Comparison of ENCODE assay signal across 13 cellular contexts in genomic region chr5:78641060-78641474, GRCh38. TPM values are rescaled to one million over a fixed set of nuclear protein-coding genes. Genes with fewer than 3 reads are reported as not detected.
DNase-seq lines count a peak whose midpoint lies in the region; ATAC-seq and TF ChIP-seq lines count a peak whose summit lies in the region.
"Had no signal": no experiment of that assay in that cellular context is flagged by ENCODE, and none has a peak within 500 bp of the region (broad histone marks: within the 10 kb centered on the region; RNA-seq: fewer than 3 reads in every experiment).

No MANE protein-coding gene starts in this region.

- in situ Hi-C loops in mammary epithelial cell (cut with MboI; ENCODE audit: low sequenced_read_pairs in 2 of 2) = loop anchor here in 1 of 2 donors (25.0 kb wide), 1 partner anchor 246 kb away; no protein-coding TSS in a partner anchor

- H3K4me1 ChIP-seq in mammary epithelial cell (ENCODE audit: insufficient read depth, low read length) (peaks cover 49% of the 10 kb centered on the region), skeletal muscle satellite cell (ENCODE audit: control insufficient read depth, insufficient read depth, low read length) (peaks cover 44% of the 10 kb centered on the region)
- H3K4me1 ChIP-seq: parathyroid adenoma had no signal

- H3K27me3 ChIP-seq in mammary epithelial cell (ENCODE audit: insufficient read depth, low read length) (no peaks in the 10 kb centered on the region), skeletal muscle satellite cell (ENCODE audit: control insufficient read depth, insufficient read depth, low read length) (no peaks in the 10 kb centered on the region)
- H3K27me3 ChIP-seq: testis had no signal

- TF ChIP-seq CTCF in mammary epithelial cell (conservative IDR thresholded peaks at IDR 0.05 in 1 of 2, IDR thresholded peaks at IDR 0.05 in 1 of 2; ENCODE audit: extremely low read depth in 1 of 2, insufficient read depth in 1 of 2, low read depth in 1 of 2, low read length in 2 of 2) = no peak

- dilution Hi-C loops in mammary epithelial cell (cut with HindIII; ENCODE audit: low sequenced_read_pairs) = loop anchor here (10.0 kb wide), 1 partner anchor 106 kb away; no protein-coding TSS in a partner anchor

- no peaks in the 10 kb centered on the region for H3K4me1 Mint-ChIP-seq in activated T-helper 2 cell treated with anti-CD3 and anti-CD28 coated beads, Interferon-gamma antibody, Interleukin-2, Interleukin-4, amounts not matched to agents 10 μg/mL and 5 μg/mL and 100 μg/mL, durations not matched to agents 14 hours and 24 hours and 36 hours (ENCODE audit: low read depth)
- H3K4me1 Mint-ChIP-seq in T-helper 17 cell = no peaks in the 10 kb centered on the region

- DNase-seq in mammary epithelial cell (no peak), HUDEP-2 (lab: John Stamatoyannopoulos, UW; ENCODE audit: unreplicated experiment in 76 of 76) (no peak), T-helper 17 cell (no peak)
- DNase-seq in activated T-helper 2 cell treated with anti-CD3 and anti-CD28 coated beads, Interferon-gamma antibody, Interleukin-2, Interleukin-4, amounts not matched to agents 10 μg/mL and 5 μg/mL and 100 μg/mL, durations not matched to agents 14 hours and 24 hours and 36 hours (ENCODE audit: low spot score) = no peak
- DNase-seq: activated T-cell treated with anti-CD3 and anti-CD28 coated beads, Interleukin-2, amount 50 U/mL, for 1 hour; DMS79 treated with DMSO at 0.1 percent for 48 hours; NCI-H2171 treated with DMSO at 0.1 percent for 48 hours; testis had no signal

- peaks cover 2% of the 10 kb centered on the region for H3K36me3 ChIP-seq in mammary epithelial cell (ENCODE audit: insufficient read depth, low read length)
- peaks cover 5% of the 10 kb centered on the region for H3K36me3 ChIP-seq in skeletal muscle satellite cell (ENCODE audit: insufficient read depth, low read length)

- no peak overlapping the region for H3K4me3 Mint-ChIP-seq in activated T-helper 2 cell treated with anti-CD3 and anti-CD28 coated beads, Interferon-gamma antibody, Interleukin-2, Interleukin-4, amounts not matched to agents 10 μg/mL and 5 μg/mL and 100 μg/mL, durations not matched to agents 14 hours and 24 hours and 36 hours (ENCODE audit: low read depth)
- no peak overlapping the region for H3K4me3 Mint-ChIP-seq in T-helper 17 cell

- 43% methylated on average over 2 of the region's 2 CpGs for WGBS in mammary epithelial cell (ENCODE audit: low coverage, missing lambda C conversion rate)

- no peak overlapping the region for H3K27ac Mint-ChIP-seq in activated T-helper 2 cell treated with anti-CD3 and anti-CD28 coated beads, Interferon-gamma antibody, Interleukin-2, Interleukin-4, amounts not matched to agents 10 μg/mL and 5 μg/mL and 100 μg/mL, durations not matched to agents 14 hours and 24 hours and 36 hours
- H3K27ac Mint-ChIP-seq in T-helper 17 cell = no peak overlapping the region
- H3K27ac Mint-ChIP-seq: IgD-negative memory B cell had no signal

- no peak overlapping the region for H2AFZ ChIP-seq in mammary epithelial cell (ENCODE audit: low read depth, low read length)
- H2AFZ ChIP-seq: parathyroid adenoma had no signal

- peaks cover 91% of the 10 kb centered on the region for H3K79me2 ChIP-seq in mammary epithelial cell (ENCODE audit: insufficient read depth, low read length)
- H3K79me2 ChIP-seq: parathyroid adenoma had no signal

- H3K9ac ChIP-seq in mammary epithelial cell (ENCODE audit: insufficient read depth, low read length) = no peak overlapping the region
- H3K9ac ChIP-seq in skeletal muscle satellite cell (ENCODE audit: low read depth, low read length) = no peak overlapping the region
- H3K9ac ChIP-seq: parathyroid adenoma had no signal

- H3K4me2 ChIP-seq in mammary epithelial cell (ENCODE audit: insufficient read depth, low read depth, low read length) (peak overlapping the region; percentile 2), skeletal muscle satellite cell (ENCODE audit: low read length) (peak overlapping the region; percentile 24)

- intact Hi-C loops in mammary epithelial cell (cut with micrococcal nuclease) = no loop called here
- intact Hi-C loops in activated T-helper 2 cell treated with anti-CD3 and anti-CD28 coated beads, Interferon-gamma antibody, Interleukin-2, Interleukin-4, amounts not matched to agents 10 μg/mL and 5 μg/mL and 100 μg/mL, durations not matched to agents 14 hours and 24 hours and 36 hours (cut with micrococcal nuclease) = no loop called here

- H3K36me3 Mint-ChIP-seq in activated T-helper 2 cell treated with anti-CD3 and anti-CD28 coated beads, Interferon-gamma antibody, Interleukin-2, Interleukin-4, amounts not matched to agents 10 μg/mL and 5 μg/mL and 100 μg/mL, durations not matched to agents 14 hours and 24 hours and 36 hours (ENCODE audit: low read depth) = no peaks in the 10 kb centered on the region
- peaks cover 6% of the 10 kb centered on the region for H3K36me3 Mint-ChIP-seq in T-helper 17 cell (ENCODE audit: low read depth)

- H3K27ac ChIP-seq in mammary epithelial cell (ENCODE audit: insufficient read depth, low read depth, low read length) = peak overlapping the region; percentile 85
- H3K27ac ChIP-seq: parathyroid adenoma had no signal

- peaks cover 24% of the 10 kb centered on the region for H3K27me3 Mint-ChIP-seq in activated T-helper 2 cell treated with anti-CD3 and anti-CD28 coated beads, Interferon-gamma antibody, Interleukin-2, Interleukin-4, amounts not matched to agents 10 μg/mL and 5 μg/mL and 100 μg/mL, durations not matched to agents 14 hours and 24 hours and 36 hours (ENCODE audit: low read depth)
- peaks cover 47% of the 10 kb centered on the region for H3K27me3 Mint-ChIP-seq in T-helper 17 cell
- H3K27me3 Mint-ChIP-seq: IgD-negative memory B cell had no signal

- H4K20me1 ChIP-seq in mammary epithelial cell (ENCODE audit: insufficient read depth, low read length) = no peaks in the 10 kb centered on the region

- ATAC-seq in GM19397 (IDR thresholded peaks at IDR 0.05; ENCODE audit: unreplicated experiment) = peak; percentile 39
- peak; percentile 22 for ATAC-seq in HG03196 (IDR thresholded peaks at IDR 0.05; ENCODE audit: unreplicated experiment)
- no peak for ATAC-seq in T-helper 17 cell

- no peaks in the 10 kb centered on the region for H3K9me3 Mint-ChIP-seq in activated T-helper 2 cell treated with anti-CD3 and anti-CD28 coated beads, Interferon-gamma antibody, Interleukin-2, Interleukin-4, amounts not matched to agents 10 μg/mL and 5 μg/mL and 100 μg/mL, durations not matched to agents 14 hours and 24 hours and 36 hours
- H3K9me3 Mint-ChIP-seq: IgD-negative memory B cell had no signal

- H3K9me3 ChIP-seq in mammary epithelial cell (replicated peaks; ENCODE audit: insufficient read depth, low read length) (no peaks in the 10 kb centered on the region), skeletal muscle satellite cell (replicated peaks; ENCODE audit: low read length) (no peaks in the 10 kb centered on the region), T-helper 17 cell (ENCODE audit: control insufficient read depth, low read length, poor library complexity, severe bottlenecking) (no peaks in the 10 kb centered on the region)
- H3K9me3 ChIP-seq: testis had no signal

- H3K4me3 ChIP-seq in mammary epithelial cell (replicated peaks in 1 of 3; ENCODE audit: insufficient read depth in 1 of 3, low read depth in 2 of 3, low read length in 3 of 3) = no peak overlapping the region
- no peak overlapping the region for H3K4me3 ChIP-seq in skeletal muscle satellite cell (ENCODE audit: low read length)
- H3K4me3 ChIP-seq: testis had no signal

- BruUV-seq in mammary epithelial cell (replicated peaks; lab: Mats Ljungman, UMichigan) = no TSS peak

- CTCF ChIA-PET in mammary epithelial cell (lab: Charles Lee; ENCODE audit: low non-redundant PET) = interaction anchor here (0.7 kb wide), 1 partner anchor 140 kb away, joined by 4 read pairs; no protein-coding TSS in a partner anchor

RNA-seq across cellular contexts. Expression of gene LHFPL2, which starts 7.5 kb away (rescaled TPM):
- 10 to 100 TPM; 52.5 to 53.5 TPM for total RNA-seq in mammary epithelial cell
- polyA plus RNA-seq in mammary epithelial cell = 11.5 TPM
- 20.2 TPM for polyA minus RNA-seq in mammary epithelial cell
- total RNA-seq in skeletal muscle satellite cell (2012; rRNA removed) = 36.0 and 46.9 TPM in 2 replicates
- 0.09 and 0.16 TPM in 2 replicates for total RNA-seq in activated T-helper 2 cell treated with anti-CD3 and anti-CD28 coated beads, Interferon-gamma antibody, Interleukin-2, Interleukin-4, amounts not matched to agents 10 μg/mL and 5 μg/mL and 100 μg/mL, durations not matched to agents 14 hours and 24 hours and 36 hours
- total RNA-seq in T-helper 17 cell = 1 to 10 TPM; 1.3 to 4.3 TPM

Comparison
In these comparisons a context has a peak if more than half of its experiments do, and no peak if none do; other contexts are left out.
1. RNA of gene LHFPL2, which starts 7.5 kb away (total RNA-seq): 52.5 to 53.5 TPM in mammary epithelial cell; 1.3 to 4.3 TPM in T-helper 17 cell and 0.09 to 0.16 TPM in activated T-helper 2 cell treated with anti-CD3 and anti-CD28 coated beads, Interferon-gamma antibody, Interleukin-2, Interleukin-4, amounts not matched to agents 10 μg/mL and 5 μg/mL and 100 μg/mL, durations not matched to agents 14 hours and 24 hours and 36 hours; every median in the first group is over 10 times any median in the second.